Comparison of ENCODE assay signal across 8 cellular contexts in genomic region chr4:986949-987688, GRCh38. TPM values are rescaled to one million over a fixed set of nuclear protein-coding genes. Genes with fewer than 3 reads are reported as not detected.
DNase-seq lines count a peak whose midpoint lies in the region; ATAC-seq and TF ChIP-seq lines count a peak whose summit lies in the region.

Gene IDUA, plus strand, starts transcription at chr4:987044. Its CDS starts 41 bp downstream, at chr4:987085.

- H3K27ac Mint-ChIP-seq in Caco-2 (ENCODE audit: unreplicated experiment): peak within 1 kb of the TSS; percentile 72
- H3K27ac Mint-ChIP-seq in activated naive CD4-positive, alpha-beta T cell treated with anti-CD3 and anti-CD28 coated beads, Interleukin-2, amount 10 ng/mL, durations not matched to agents 7 days and 5 days: peak within 1 kb of the TSS; percentile 87
- H3K27ac Mint-ChIP-seq in glutamatergic neuron (ENCODE audit: unreplicated experiment): peak within 1 kb of the TSS; percentile 48
- H3K27ac Mint-ChIP-seq in osteocyte (ENCODE audit: unreplicated experiment): peak within 1 kb of the TSS; percentile 79

- H3K36me3 ChIP-seq in Caco-2 (ENCODE audit: control insufficient read depth, insufficient read depth, low read length) (no peaks in the 10 kb centered on the region; the same call in 1 of the 2 replicates), thyroid gland (no peaks in the 10 kb centered on the region)

- POLR2A ChIA-PET in Caco-2 (lab: Charles Lee): interaction anchor here (0.6 to 1.5 kb wide), 2 partner anchors 14 to 55 kb away, joined by 3 to 10 read pairs; partner anchors contain the start of genes GAK and TMEM175

- H3K27me3 ChIP-seq in Caco-2 (replicated peaks; ENCODE audit: control insufficient read depth, insufficient read depth, low read length): no peaks in the 10 kb centered on the region
- no peaks in the 10 kb centered on the region for H3K27me3 ChIP-seq in thyroid gland

- H3K4me3 ChIP-seq in Caco-2 (ENCODE audit: low read depth, low read length) (peak within 1 kb of the TSS; percentile 79), thyroid gland (replicated peaks in 1 of 3) (peak within 1 kb of the TSS; percentile 54 to 73 (median 63))

- ATAC-seq in GM19468 (IDR thresholded peaks at IDR 0.05; ENCODE audit: extremely low read depth, unreplicated experiment): peak; percentile 27

- no peaks in the 10 kb centered on the region for H3K4me1 Mint-ChIP-seq in Caco-2 (ENCODE audit: low read depth, unreplicated experiment)
- peaks cover 29% of the 10 kb centered on the region for H3K4me1 Mint-ChIP-seq in activated naive CD4-positive, alpha-beta T cell treated with anti-CD3 and anti-CD28 coated beads, Interleukin-2, amount 10 ng/mL, durations not matched to agents 7 days and 5 days
- peaks cover 20% of the 10 kb centered on the region for H3K4me1 Mint-ChIP-seq in glutamatergic neuron (ENCODE audit: low read depth, unreplicated experiment)
- H3K4me1 Mint-ChIP-seq in osteocyte (ENCODE audit: unreplicated experiment): peaks cover 22% of the 10 kb centered on the region

- BruUV-seq in Caco-2 (replicated peaks; lab: Mats Ljungman, UMichigan): no TSS peak

- H3K27me3 Mint-ChIP-seq in Caco-2 (ENCODE audit: insufficient read depth, unreplicated experiment) (no peaks in the 10 kb centered on the region), glutamatergic neuron (ENCODE audit: unreplicated experiment) (peaks cover 5% of the 10 kb centered on the region), osteocyte (ENCODE audit: unreplicated experiment) (no peaks in the 10 kb centered on the region)
- H3K27me3 Mint-ChIP-seq in activated naive CD4-positive, alpha-beta T cell treated with anti-CD3 and anti-CD28 coated beads, Interleukin-2, amount 10 ng/mL, durations not matched to agents 7 days and 5 days: no peaks in the 10 kb centered on the region

- peak; percentile 82 to 86 for DNase-seq in Caco-2
- DNase-seq in HUDEP-2 (lab: John Stamatoyannopoulos, UW; ENCODE audit: unreplicated experiment in 76 of 76): peak in 67 of 76 experiments; percentile 3 to 86 (median 60)
- DNase-seq in SKM-1 (lab: John Stamatoyannopoulos, UW; ENCODE audit: unreplicated experiment): peak; percentile 65
- peak; percentile 92 for DNase-seq in activated naive CD4-positive, alpha-beta T cell treated with anti-CD3 and anti-CD28 coated beads, Interleukin-2, amount 10 ng/mL, durations not matched to agents 7 days and 5 days
- DNase-seq in glutamatergic neuron: peak; percentile 76
- no peak for DNase-seq in osteocyte (ENCODE audit: extremely low spot score, unreplicated experiment)
- DNase-seq in thyroid gland: peak; percentile 84

- H3K36me3 Mint-ChIP-seq in Caco-2 (ENCODE audit: insufficient read depth, unreplicated experiment): peaks cover 26% of the 10 kb centered on the region
- peaks cover 2% of the 10 kb centered on the region for H3K36me3 Mint-ChIP-seq in activated naive CD4-positive, alpha-beta T cell treated with anti-CD3 and anti-CD28 coated beads, Interleukin-2, amount 10 ng/mL, durations not matched to agents 7 days and 5 days
- H3K36me3 Mint-ChIP-seq in glutamatergic neuron (ENCODE audit: unreplicated experiment): no peaks in the 10 kb centered on the region
- H3K36me3 Mint-ChIP-seq in osteocyte (ENCODE audit: unreplicated experiment): no peaks in the 10 kb centered on the region

- peak; percentile 33 to 69 for TF ChIP-seq CTCF in Caco-2 (IDR thresholded peaks at IDR 0.05; ENCODE audit: insufficient read depth in 1 of 2, low read depth in 1 of 2, low read length in 1 of 2, severe bottlenecking in 1 of 2, unreplicated experiment in 1 of 2)
- no peak for TF ChIP-seq CTCF in glutamatergic neuron (IDR thresholded peaks at IDR 0.05; ENCODE audit: partially characterized antibody, unreplicated experiment)
- peak; percentile 57 for TF ChIP-seq CTCF in osteocyte (IDR thresholded peaks at IDR 0.05)
- TF ChIP-seq CTCF in thyroid gland (IDR thresholded peaks at IDR 0.05): peak in 3 of 6 experiments; percentile 19 to 54 (median 49)

- H3K9me3 Mint-ChIP-seq in Caco-2 (ENCODE audit: unreplicated experiment) (no peaks in the 10 kb centered on the region), glutamatergic neuron (ENCODE audit: unreplicated experiment) (peaks cover 1% of the 10 kb centered on the region), osteocyte (ENCODE audit: unreplicated experiment) (no peaks in the 10 kb centered on the region)
- no peaks in the 10 kb centered on the region for H3K9me3 Mint-ChIP-seq in activated naive CD4-positive, alpha-beta T cell treated with anti-CD3 and anti-CD28 coated beads, Interleukin-2, amount 10 ng/mL, durations not matched to agents 7 days and 5 days

- peak within 1 kb of the TSS in 2 of 3 donors; percentile 39 to 46 for H3K27ac ChIP-seq in thyroid gland

- H3K4me3 Mint-ChIP-seq in Caco-2 (ENCODE audit: unreplicated experiment) (peak within 1 kb of the TSS; percentile 86), glutamatergic neuron (ENCODE audit: unreplicated experiment) (peak within 1 kb of the TSS; percentile 92), osteocyte (ENCODE audit: unreplicated experiment) (peak within 1 kb of the TSS; percentile 89)
- H3K4me3 Mint-ChIP-seq in activated naive CD4-positive, alpha-beta T cell treated with anti-CD3 and anti-CD28 coated beads, Interleukin-2, amount 10 ng/mL, durations not matched to agents 7 days and 5 days: peak within 1 kb of the TSS; percentile 83

- H3K9me3 ChIP-seq in Caco-2 (no peaks in the 10 kb centered on the region), thyroid gland (no peaks in the 10 kb centered on the region)

- intact Hi-C loops in Caco-2 (cut with micrococcal nuclease; ENCODE audit: unreplicated experiment) (loop anchor here (2.0 kb wide), 1 partner anchor 14 kb away; the partner anchor contains the start of gene DGKQ), thyroid gland (cut with DNase I) (no loop called here)

- CTCF ChIA-PET in Caco-2 (lab: Charles Lee): interaction anchor here (0.7 to 1.5 kb wide), 8 partner anchors 54 to 359 kb away, joined by 3 to 11 read pairs (median 3); partner anchors contain the start of genes GAK and TMEM175
- CTCF ChIA-PET in activated naive CD4-positive, alpha-beta T cell treated with anti-CD3 and anti-CD28 coated beads, Interleukin-2, amount 10 ng/mL, durations not matched to agents 7 days and 5 days (lab: Charles Lee): interaction anchor here (1.1 to 2.2 kb wide), 4 partner anchors 21 to 246 kb away, joined by 3 to 18 read pairs (median 4); no protein-coding TSS in a partner anchor

- 0% methylated on average over 6 of the region's 65 CpGs; no CpG with 5 or more reads in 1 of the 2 donors for WGBS in thyroid gland, 2 donors

- peak in 1 of 2 donors; percentile 43 for TF ChIP-seq POLR2A in thyroid gland (IDR thresholded peaks at IDR 0.05)

- H3K4me1 ChIP-seq in Caco-2: peaks cover 33% of the 10 kb centered on the region
- H3K4me1 ChIP-seq in thyroid gland: peaks cover 11 to 23% of the 10 kb centered on the region in 2 donors

RNA-seq across cellular contexts. Expression of gene IDUA, which starts in this region (rescaled TPM):
- total RNA-seq in Caco-2 (2022): 26.4 and 26.9 TPM in 2 replicates
- total RNA-seq in glutamatergic neuron (ENCODE audit: unreplicated experiment): 20.3 TPM
- 58.0 and 67.8 TPM in 2 replicates for total RNA-seq in osteocyte
- 10 to 100 TPM in 3 of 4 donors, 1 to 10 TPM in 1; 9.7 to 32.3 (median 25.0) TPM for total RNA-seq in thyroid gland
